8 cellular contexts compared by ENCODE assay signal in genomic region chr17:5281814-5282638, GRCh38. TPM values are rescaled to one million over a fixed set of nuclear protein-coding genes. Genes with fewer than 3 reads are reported as not detected.
DNase-seq lines count a peak whose midpoint lies in the region; ATAC-seq and TF ChIP-seq lines count a peak whose summit lies in the region.

Gene RABEP1 (plus strand): TSS chr17:5282284. CDS start chr17:5282487, 203 bp downstream.

- H3K9me3 Mint-ChIP-seq in activated B cell treated with CpG ODN at 0.5 μM for 24 hours (no peaks in the 10 kb centered on the region), immature natural killer cell (no peaks in the 10 kb centered on the region)

- H3K4me1 Mint-ChIP-seq in activated B cell treated with CpG ODN at 0.5 μM for 24 hours (peaks cover 46% of the 10 kb centered on the region), immature natural killer cell (peaks cover 44 to 52% of the 10 kb centered on the region in 2 donors)

- POLR2A ChIA-PET in activated B cell treated with CpG ODN at 0.5 μM for 24 hours (lab: Charles Lee) = interaction anchor here (0.6 to 3.9 kb wide), 14 partner anchors 10 to 294 kb away, joined by 3 to 37 read pairs (median 5); partner anchors contain the start of genes C1QBP, DHX33 and ZNF594

- intact Hi-C loops in activated B cell treated with CpG ODN at 0.5 μM for 24 hours (cut with micrococcal nuclease) = loop anchor here (1.0 to 5.0 kb wide), 5 partner anchors 15 to 1140 kb away; partner anchors contain the start of genes C1QBP, CYB5D2 and ZZEF1

- CTCF ChIA-PET in activated B cell treated with CpG ODN at 0.5 μM for 24 hours (lab: Charles Lee) = interaction anchor here (1.5 to 1.9 kb wide), 2 partner anchors 26 to 28 kb away, joined by 4 to 9 read pairs; no protein-coding TSS in a partner anchor

- TF ChIP-seq CTCF in activated B cell treated with CpG ODN at 0.5 μM for 24 hours (IDR thresholded peaks at IDR 0.05) = no peak
- peak; percentile 36 for TF ChIP-seq CTCF in cardiac fibroblast (IDR thresholded peaks at IDR 0.05; ENCODE audit: low read depth, low read length)

- peak; percentile 67 for DNase-seq in NCI-H2227 treated with DMSO at 0.1 percent for 48 hours (lab: John Stamatoyannopoulos, UW)
- DNase-seq in activated B cell treated with CpG ODN at 0.5 μM for 24 hours = peak; percentile 90
- peak; percentile 89 to 95 for DNase-seq in cardiac fibroblast (ENCODE audit: low read depth in 2 of 2)
- DNase-seq in immature natural killer cell = peak; percentile 94 to 95 (median 95)
- peak; percentile 56 for DNase-seq in smooth muscle cell of the brain vasculature (ENCODE audit: low read depth, low spot score)

- H3K27ac Mint-ChIP-seq in activated B cell treated with CpG ODN at 0.5 μM for 24 hours (peak within 1 kb of the TSS; percentile 91), immature natural killer cell (peak within 1 kb of the TSS; percentile 76 to 91 (median 87))

- H3K4me3 Mint-ChIP-seq in activated B cell treated with CpG ODN at 0.5 μM for 24 hours = peak within 1 kb of the TSS; percentile 92
- peak within 1 kb of the TSS; percentile 85 to 94 (median 90) for H3K4me3 Mint-ChIP-seq in immature natural killer cell

- H3K4me3 ChIP-seq in cardiac fibroblast (replicated peaks in 1 of 2; ENCODE audit: low read depth in 2 of 2, low read length in 2 of 2) = peak within 1 kb of the TSS; percentile 70

- H3K27me3 Mint-ChIP-seq in activated B cell treated with CpG ODN at 0.5 μM for 24 hours = no peaks in the 10 kb centered on the region
- H3K27me3 Mint-ChIP-seq in immature natural killer cell (ENCODE audit: low read depth in 3 of 3) = peaks cover 12 to 26% (median 15%) of the 10 kb centered on the region in 3 donors

- ATAC-seq in GM18498 (IDR thresholded peaks at IDR 0.05; ENCODE audit: unreplicated experiment) = peak; percentile 84
- peak; percentile 59 for ATAC-seq in HG03025 (IDR thresholded peaks at IDR 0.05; ENCODE audit: low FRiP score, unreplicated experiment)
- ATAC-seq in activated B cell treated with CpG ODN at 0.5 μM for 24 hours (ENCODE audit: low read depth) = peak; percentile 82
- ATAC-seq in HG03175 (IDR thresholded peaks at IDR 0.05; ENCODE audit: unreplicated experiment) = no peak

- H3K36me3 Mint-ChIP-seq in activated B cell treated with CpG ODN at 0.5 μM for 24 hours (ENCODE audit: low read depth) = peaks cover 11% of the 10 kb centered on the region
- no peaks in the 10 kb centered on the region for H3K36me3 Mint-ChIP-seq in immature natural killer cell

RNA-seq across cellular contexts. Expression of gene RABEP1, which starts in this region (rescaled TPM):
- total RNA-seq in activated B cell treated with CpG ODN at 0.5 μM for 24 hours = 63.5 and 67.5 TPM in 2 replicates
- polyA plus RNA-seq in immature natural killer cell = 10 to 100 TPM; 21.7 to 43.8 (median 27.8) TPM
